16 cellular contexts compared by ENCODE assay signal in genomic region chr7:81327873-81328272, GRCh38.
"Had no signal": no experiment of that assay in that cellular context is flagged by ENCODE, and none has a peak within 500 bp of the region (broad histone marks: within the 10 kb centered on the region; RNA-seq: fewer than 3 reads in every experiment).

No MANE protein-coding gene starts in this region.

- H3K36me3 ChIP-seq: colonic mucosa, gastrocnemius medialis, heart right ventricle, neutrophil, stomach, thoracic aorta, transverse colon had no signal

- DNase-seq: colonic mucosa; gastrocnemius medialis; heart right ventricle; hypothalamus; mammary epithelial cell; naive thymus-derived CD4-positive, alpha-beta T cell; nephron progenitor cell; stimulated activated naive CD4-positive, alpha-beta T cell; stomach; substantia nigra; transverse colon had no signal

- H3K4me3 ChIP-seq: colonic mucosa, gastrocnemius medialis, heart right ventricle, stomach, thoracic aorta, transverse colon had no signal

- H3K27me3 ChIP-seq: colonic mucosa, gastrocnemius medialis, heart right ventricle, neutrophil, stomach, transverse colon had no signal

- ATAC-seq: gastrocnemius medialis; heart right ventricle; left lobe of liver; naive thymus-derived CD4-positive, alpha-beta T cell; sciatic nerve had no signal

- H3K27ac ChIP-seq: colonic mucosa, gastrocnemius medialis, heart right ventricle, neutrophil, stomach, thoracic aorta, transverse colon had no signal

- H3K9me3 ChIP-seq: colonic mucosa, gastrocnemius medialis, heart right ventricle, neutrophil, stomach, thoracic aorta, transverse colon had no signal

- FAIRE-seq: islet of Langerhans had no signal

- H3K4me1 ChIP-seq: colonic mucosa, gastrocnemius medialis, heart right ventricle, transverse colon had no signal
